ENCODE assay signal across 10 cellular contexts in genomic region chr6:144411506-144412165, GRCh38.
DNase-seq lines count a peak whose midpoint lies in the region; ATAC-seq and TF ChIP-seq lines count a peak whose summit lies in the region.
"Had no signal": no experiment of that assay in that cellular context is flagged by ENCODE, and none has a peak within 500 bp of the region (broad histone marks: within the 10 kb centered on the region; RNA-seq: fewer than 3 reads in every experiment).

No MANE protein-coding gene starts in this region.

- peak; percentile 34 for DNase-seq in DMS53 treated with DMSO at 0.1 percent for 48 hours (lab: John Stamatoyannopoulos, UW; ENCODE audit: unreplicated experiment)
- DNase-seq in activated naive CD8-positive, alpha-beta T cell treated with anti-CD3 and anti-CD28 coated beads for 36 hours: no peak
- no peak for DNase-seq in natural killer cell treated with Interleukin-12 subunit alpha and Interleukin-12 subunit beta and Interleukin-15 and Interleukin-18, amount 100 ng/mL, for 72 hours (ENCODE audit: low spot score)
- no peak for DNase-seq in midbrain (lab: John Stamatoyannopoulos, UW)
- DNase-seq in GM10266 (ENCODE audit: extremely low spot score): no peak
- DNase-seq in NCI-H2227 (lab: John Stamatoyannopoulos, UW; ENCODE audit: unreplicated experiment): no peak
- DNase-seq: NCI-H1694, T1000 had no signal

- peak; percentile 64 for ATAC-seq in HG02642 (IDR thresholded peaks at IDR 0.05; ENCODE audit: poor library complexity, unreplicated experiment)
- ATAC-seq in natural killer cell treated with Interleukin-12 subunit alpha and Interleukin-12 subunit beta and Interleukin-15 and Interleukin-18, amount 100 ng/mL, for 72 hours: peak in 1 of 2 donors; percentile 73
- ATAC-seq in HG02623 (IDR thresholded peaks at IDR 0.05; ENCODE audit: unreplicated experiment): no peak

- H3K9me3 Mint-ChIP-seq in activated naive CD8-positive, alpha-beta T cell treated with anti-CD3 and anti-CD28 coated beads for 36 hours: peaks cover 3% of the 10 kb centered on the region
- H3K9me3 Mint-ChIP-seq in natural killer cell treated with Interleukin-12 subunit alpha and Interleukin-12 subunit beta and Interleukin-15 and Interleukin-18, amount 100 ng/mL, for 72 hours: peaks cover 3% of the 10 kb centered on the region

- no peak for TF ChIP-seq CTCF in GM10266 (IDR thresholded peaks at IDR 0.05; ENCODE audit: control insufficient read depth, insufficient read depth, low read depth, missing control alignments)

- H3K27ac Mint-ChIP-seq in activated naive CD8-positive, alpha-beta T cell treated with anti-CD3 and anti-CD28 coated beads for 36 hours: no peak overlapping the region
- H3K27ac Mint-ChIP-seq in natural killer cell treated with Interleukin-12 subunit alpha and Interleukin-12 subunit beta and Interleukin-15 and Interleukin-18, amount 100 ng/mL, for 72 hours: peak overlapping the region; percentile 36 to 83

- H3K4me1 Mint-ChIP-seq in activated naive CD8-positive, alpha-beta T cell treated with anti-CD3 and anti-CD28 coated beads for 36 hours: peaks cover 21% of the 10 kb centered on the region
- H3K4me1 Mint-ChIP-seq in natural killer cell treated with Interleukin-12 subunit alpha and Interleukin-12 subunit beta and Interleukin-15 and Interleukin-18, amount 100 ng/mL, for 72 hours (ENCODE audit: low read depth in 2 of 2): peaks cover 52 to 61% of the 10 kb centered on the region in 2 donors

- peaks cover 27% of the 10 kb centered on the region for H3K36me3 Mint-ChIP-seq in activated naive CD8-positive, alpha-beta T cell treated with anti-CD3 and anti-CD28 coated beads for 36 hours
- peaks cover 6% of the 10 kb centered on the region for H3K36me3 Mint-ChIP-seq in natural killer cell treated with Interleukin-12 subunit alpha and Interleukin-12 subunit beta and Interleukin-15 and Interleukin-18, amount 100 ng/mL, for 72 hours

- H3K4me3 Mint-ChIP-seq in activated naive CD8-positive, alpha-beta T cell treated with anti-CD3 and anti-CD28 coated beads for 36 hours: peak overlapping the region; percentile 40
- peak overlapping the region; percentile 63 for H3K4me3 Mint-ChIP-seq in natural killer cell treated with Interleukin-12 subunit alpha and Interleukin-12 subunit beta and Interleukin-15 and Interleukin-18, amount 100 ng/mL, for 72 hours

- H3K27me3 Mint-ChIP-seq in activated naive CD8-positive, alpha-beta T cell treated with anti-CD3 and anti-CD28 coated beads for 36 hours: no peaks in the 10 kb centered on the region
- no peaks in the 10 kb centered on the region for H3K27me3 Mint-ChIP-seq in natural killer cell treated with Interleukin-12 subunit alpha and Interleukin-12 subunit beta and Interleukin-15 and Interleukin-18, amount 100 ng/mL, for 72 hours
